ENCODE assay signal across 8 cellular contexts in genomic region chr5:17218353-17219005, GRCh38. TPM values are rescaled to one million over a fixed set of nuclear protein-coding genes. Genes with fewer than 3 reads are reported as not detected.
DNase-seq lines count a peak whose midpoint lies in the region; ATAC-seq, FAIRE-seq and TF ChIP-seq lines count a peak whose summit lies in the region.

No MANE protein-coding gene starts in this region.

- no peaks in the 10 kb centered on the region for H3K9me3 ChIP-seq in mucosa of stomach (ENCODE audit: control insufficient read depth, low read length)

- H3K4me1 Mint-ChIP-seq in T-helper 2 cell treated with Interferon-gamma antibody and Interleukin-4, amounts not matched to agents 5 μg/mL and 100 μg/mL, for 36 hours (ENCODE audit: low read depth), result peaks cover 5% of the 10 kb centered on the region
- H3K4me1 Mint-ChIP-seq in endothelial cell (ENCODE audit: unreplicated experiment), result peaks cover 17% of the 10 kb centered on the region

- H3K27me3 ChIP-seq in mucosa of stomach (ENCODE audit: control insufficient read depth, insufficient read depth, low read length), result peaks cover 24% of the 10 kb centered on the region

- no peak for DNase-seq in T-helper 2 cell treated with Interferon-gamma antibody and Interleukin-4, amounts not matched to agents 5 μg/mL and 100 μg/mL, for 36 hours (ENCODE audit: low spot score)
- no peak for DNase-seq in T-helper 2 cell
- DNase-seq in RCC 7860 (ENCODE audit: low spot score), result peak; percentile 46
- DNase-seq in endothelial cell (ENCODE audit: low spot score), result peak; percentile 29
- no peak for DNase-seq in activated effector memory CD4-positive, alpha-beta T cell treated with Interleukin-2 at 50 U/mL for 16 hours
- no peak for DNase-seq in mesenteric fat pad (ENCODE audit: low spot score)

- peak overlapping the region; percentile 34 for H3K4me3 Mint-ChIP-seq in T-helper 2 cell treated with Interferon-gamma antibody and Interleukin-4, amounts not matched to agents 5 μg/mL and 100 μg/mL, for 36 hours
- H3K4me3 Mint-ChIP-seq in endothelial cell (ENCODE audit: unreplicated experiment), result peak overlapping the region; percentile 95

- no peak overlapping the region for H3K27ac Mint-ChIP-seq in T-helper 2 cell treated with Interferon-gamma antibody and Interleukin-4, amounts not matched to agents 5 μg/mL and 100 μg/mL, for 36 hours
- H3K27ac Mint-ChIP-seq in endothelial cell (ENCODE audit: unreplicated experiment), result peak overlapping the region; percentile 70

- H3K9me3 Mint-ChIP-seq in T-helper 2 cell treated with Interferon-gamma antibody and Interleukin-4, amounts not matched to agents 5 μg/mL and 100 μg/mL, for 36 hours, result no peaks in the 10 kb centered on the region
- no peaks in the 10 kb centered on the region for H3K9me3 Mint-ChIP-seq in endothelial cell (ENCODE audit: unreplicated experiment)

- no peaks in the 10 kb centered on the region for H3K36me3 ChIP-seq in mucosa of stomach (ENCODE audit: control insufficient read depth, insufficient read depth, low read length)

- no peak for TF ChIP-seq CTCF in endothelial cell (IDR thresholded peaks at IDR 0.05; ENCODE audit: unreplicated experiment)

- peaks cover 43% of the 10 kb centered on the region for H3K27me3 Mint-ChIP-seq in T-helper 2 cell treated with Interferon-gamma antibody and Interleukin-4, amounts not matched to agents 5 μg/mL and 100 μg/mL, for 36 hours (ENCODE audit: low read depth)
- H3K27me3 Mint-ChIP-seq in endothelial cell (ENCODE audit: unreplicated experiment), result peaks cover 14% of the 10 kb centered on the region

- peak overlapping the region; percentile 45 for H3K4me3 ChIP-seq in mucosa of stomach (ENCODE audit: low read length)

- H3K4me1 ChIP-seq in mucosa of stomach (ENCODE audit: control insufficient read depth, insufficient read depth, low read length), result peaks cover 11% of the 10 kb centered on the region

- peak overlapping the region; percentile 71 for H3K9ac ChIP-seq in mucosa of stomach (ENCODE audit: low read length)

- no peak for FAIRE-seq in RCC 7860 (lab: Jason Lieb, UNC)

- H3K36me3 Mint-ChIP-seq in T-helper 2 cell treated with Interferon-gamma antibody and Interleukin-4, amounts not matched to agents 5 μg/mL and 100 μg/mL, for 36 hours (ENCODE audit: low read depth), result no peaks in the 10 kb centered on the region
- H3K36me3 Mint-ChIP-seq in endothelial cell (ENCODE audit: low read depth, unreplicated experiment), result peaks cover 8% of the 10 kb centered on the region

- peak; percentile 30 for ATAC-seq in HG02678 (IDR thresholded peaks at IDR 0.05; ENCODE audit: unreplicated experiment)

RNA-seq across cellular contexts. Expression of gene BASP1, which starts 1.0 kb away (rescaled TPM):
- total RNA-seq in endothelial cell (ENCODE audit: unreplicated experiment) (95.2 TPM), mesenteric fat pad (46.9 TPM)

Comparison
In these comparisons a context has a peak if more than half of its experiments do, and no peak if none do; other contexts are left out.
1. DNase-seq: peak in RCC 7860 (single experiment) and endothelial cell (single experiment); none in T-helper 2 cell treated with Interferon-gamma antibody and Interleukin-4, amounts not matched to agents 5 μg/mL and 100 μg/mL, for 36 hours (single experiment), T-helper 2 cell (0 of 5), activated effector memory CD4-positive, alpha-beta T cell treated with Interleukin-2 at 50 U/mL for 16 hours (single experiment) and mesenteric fat pad (single experiment).